In genomic region chrX:116881961-116882360, GRCh38 we compare ENCODE assay signal across 7 cellular contexts.
"Had no signal": no experiment of that assay in that cellular context is flagged by ENCODE, and none has a peak within 500 bp of the region (broad histone marks: within the 10 kb centered on the region; RNA-seq: fewer than 3 reads in every experiment).

No MANE protein-coding gene starts in this region.

- DNase-seq: GM23248, GOT3, H7, HFFc6 had no signal

- ATAC-seq: HCT116, HepG2 had no signal

- H3K4me1 ChIP-seq: HAP-1 had no signal

- H3K4me3 ChIP-seq: GM23248, HAP-1 had no signal

- H3K9me3 ChIP-seq: HAP-1 had no signal

- H3K36me3 ChIP-seq: HAP-1 had no signal
